8 cellular contexts compared by ENCODE assay signal in genomic region chr3:157174616-157175498, GRCh38. TPM values are rescaled to one million over a fixed set of nuclear protein-coding genes. Genes with fewer than 3 reads are reported as not detected.
DNase-seq lines count a peak whose midpoint lies in the region; ATAC-seq and TF ChIP-seq lines count a peak whose summit lies in the region.

No MANE protein-coding gene starts in this region.

- H3K4me1 ChIP-seq in lower lobe of right lung, result peaks cover 24% of the 10 kb centered on the region

- H3K9me3 ChIP-seq in lower lobe of right lung, result no peaks in the 10 kb centered on the region

- H3K27ac ChIP-seq in lower lobe of right lung, result peak overlapping the region; percentile 98

- ATAC-seq in lower lobe of right lung, result peak; percentile 97 to 99

- H3K36me3 ChIP-seq in lower lobe of right lung, result no peaks in the 10 kb centered on the region

- H3K27me3 ChIP-seq in lower lobe of right lung (ENCODE audit: low read depth), result no peaks in the 10 kb centered on the region

- TF ChIP-seq CTCF in GM20000 (IDR thresholded peaks at IDR 0.05; ENCODE audit: extremely low read depth, missing control alignments) (no peak), lower lobe of right lung (IDR thresholded peaks at IDR 0.05) (no peak)

- intact Hi-C loops in lower lobe of right lung (cut with DNase I), result no loop called here

- peak; percentile 97 for DNase-seq in COLO668 (lab: John Stamatoyannopoulos, UW; ENCODE audit: unreplicated experiment)
- DNase-seq in GM20000 (ENCODE audit: low spot score), result peak; percentile 94
- DNase-seq in HS-5 (ENCODE audit: low read depth), result peak; percentile 96
- peak; percentile 88 for DNase-seq in NK-92 (lab: John Stamatoyannopoulos, UW; ENCODE audit: unreplicated experiment)
- DNase-seq in activated CD8-positive, alpha-beta memory T cell treated with anti-CD3 and anti-CD28 coated beads for 24 hours, result peak; percentile 96
- peak; percentile 98 for DNase-seq in effector CD4-positive, alpha-beta T cell
- peak; percentile 99 for DNase-seq in lower lobe of right lung
- peak; percentile 90 to 97 (median 97) for DNase-seq in stimulated activated CD4-positive, alpha-beta T cell treated with anti-CD3 and anti-CD28 coated beads, TNF-alpha, amount 100 ng/mL, for 1 hour (ENCODE audit: low read depth in 3 of 3, low spot score in 1 of 3)

- H3K4me3 ChIP-seq in lower lobe of right lung, result peak overlapping the region; percentile 57

RNA-seq across cellular contexts. Expression of gene CCNL1, which starts 14.9 kb away (rescaled TPM):
- total RNA-seq in lower lobe of right lung, result 133 TPM

Comparison
In these comparisons a context has a peak if more than half of its experiments do, and no peak if none do; other contexts are left out.
1. Peak in every context shown above with its lines: DNase-seq, ATAC-seq, H3K4me3 ChIP-seq and H3K27ac ChIP-seq.